7 cellular contexts compared by ENCODE assay signal in genomic region chr14:74083784-74084276, GRCh38. TPM values are rescaled to one million over a fixed set of nuclear protein-coding genes. Genes with fewer than 3 reads are reported as not detected.
DNase-seq lines count a peak whose midpoint lies in the region; ATAC-seq, FAIRE-seq and TF ChIP-seq lines count a peak whose summit lies in the region.

No MANE protein-coding gene starts in this region.

- FAIRE-seq in HTR-8/SVneo (lab: Jason Lieb, UNC): peak; percentile 20

- no peak for DNase-seq in HTR-8/SVneo (ENCODE audit: insufficient read length, low spot score)
- peak in 1 of 2 donors; percentile 10 for DNase-seq in central memory CD8-positive, alpha-beta T cell (ENCODE audit: low spot score in 2 of 2)
- no peak for DNase-seq in memory B cell (ENCODE audit: low spot score in 2 of 2)
- no peak for DNase-seq in vagina (ENCODE audit: extremely low spot score in 2 of 2)
- no peak for DNase-seq in islet precursor cell
- no peak for DNase-seq in HT-29 (ENCODE audit: low spot score)

- TF ChIP-seq POLR2A in vagina (IDR thresholded peaks at IDR 0.05): no peak

- peaks cover under 1% of the 10 kb centered on the region for H3K9me3 Mint-ChIP-seq in central memory CD8-positive, alpha-beta T cell
- no peaks in the 10 kb centered on the region for H3K9me3 Mint-ChIP-seq in memory B cell

- TF ChIP-seq CTCF in vagina (IDR thresholded peaks at IDR 0.05): no peak

- H3K27ac ChIP-seq in vagina: peak overlapping the region; percentile 84

- H3K27me3 Mint-ChIP-seq in central memory CD8-positive, alpha-beta T cell: no peaks in the 10 kb centered on the region
- H3K27me3 Mint-ChIP-seq in memory B cell: no peaks in the 10 kb centered on the region

- H3K36me3 Mint-ChIP-seq in central memory CD8-positive, alpha-beta T cell (ENCODE audit: insufficient read depth): peaks cover 14% of the 10 kb centered on the region
- H3K36me3 Mint-ChIP-seq in memory B cell: peaks cover 1% of the 10 kb centered on the region

- H3K4me3 Mint-ChIP-seq in central memory CD8-positive, alpha-beta T cell: peak overlapping the region; percentile 91
- H3K4me3 Mint-ChIP-seq in memory B cell: peak overlapping the region; percentile 98

- no peaks in the 10 kb centered on the region for H3K9me3 ChIP-seq in vagina

- H3K27ac Mint-ChIP-seq in central memory CD8-positive, alpha-beta T cell (ENCODE audit: low read depth): peak overlapping the region; percentile 94
- H3K27ac Mint-ChIP-seq in memory B cell: peak overlapping the region; percentile 89

- ATAC-seq in GM19455 (IDR thresholded peaks at IDR 0.05; ENCODE audit: unreplicated experiment) (peak; percentile 26), memory B cell (ENCODE audit: low read depth) (no peak)
- no peak for ATAC-seq in central memory CD8-positive, alpha-beta T cell (replicated peaks; ENCODE audit: extremely low read depth, poor library complexity, severe bottlenecking)

- H3K4me1 Mint-ChIP-seq in central memory CD8-positive, alpha-beta T cell: peaks cover 23% of the 10 kb centered on the region
- peaks cover 14% of the 10 kb centered on the region for H3K4me1 Mint-ChIP-seq in memory B cell

- intact Hi-C loops in vagina (cut with DNase I): no loop called here

- no peaks in the 10 kb centered on the region for H3K27me3 ChIP-seq in vagina

- H3K36me3 ChIP-seq in vagina: no peaks in the 10 kb centered on the region

- H3K4me1 ChIP-seq in vagina: peaks cover 24% of the 10 kb centered on the region

- H3K4me3 ChIP-seq in vagina: peak overlapping the region; percentile 76 to 89

RNA-seq across cellular contexts. Expression of gene ALDH6A1, which starts 0.4 kb away (rescaled TPM):
- total RNA-seq in vagina: 20.9 TPM
- 4.3 and 4.5 TPM in 2 replicates for total RNA-seq in HT-29 (2014; rRNA removed; shearing (Covaris generic))

RNA-seq across cellular contexts. Expression of gene LIN52, which starts 0.9 kb away (rescaled TPM):
- 5.9 TPM for total RNA-seq in vagina
- 4.4 TPM in 2 replicates for total RNA-seq in HT-29 (2014; rRNA removed; shearing (Covaris generic))
